ENCODE assay signal across 8 cellular contexts in the genomic region with DNA sequence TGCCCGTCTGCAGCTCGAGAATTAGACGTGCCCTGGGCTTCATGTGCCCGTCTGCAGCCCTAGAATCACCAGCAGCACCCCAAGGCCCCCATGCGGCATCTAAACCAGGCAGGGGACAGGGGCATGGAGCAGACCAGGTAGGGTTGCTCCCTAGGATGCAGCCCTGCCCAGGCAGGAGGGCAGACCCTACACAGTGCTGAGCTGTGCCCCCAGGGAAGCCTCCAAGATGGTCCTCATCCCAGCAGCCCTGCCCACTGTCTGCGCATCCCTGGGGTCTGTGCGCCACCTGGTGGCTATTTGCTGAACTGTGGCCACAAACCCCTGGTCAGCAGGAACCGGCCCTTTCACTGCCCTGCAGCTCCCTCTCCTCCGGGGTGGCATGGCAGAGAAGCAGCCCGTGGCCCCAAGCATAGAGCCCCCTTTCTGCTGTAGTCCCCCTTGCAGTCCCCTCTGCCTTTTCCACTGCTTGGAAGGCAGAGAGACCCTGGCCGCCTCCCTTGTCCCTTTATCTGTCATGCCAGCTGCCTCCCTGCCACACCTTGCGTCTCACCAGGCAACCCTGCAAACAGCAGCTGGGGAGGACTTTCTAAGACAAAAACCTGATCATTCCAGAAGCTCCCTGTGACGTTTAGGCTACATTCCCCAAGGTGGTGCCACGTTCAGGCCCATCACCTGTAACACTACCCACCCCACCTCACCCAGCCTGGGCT.
DNase-seq lines count a peak whose midpoint lies in the region; ATAC-seq and TF ChIP-seq lines count a peak whose summit lies in the region.

No MANE protein-coding gene starts in this region.

- H2AFZ ChIP-seq in OCI-LY1 (ENCODE audit: low read length) (no peak overlapping the region), neural progenitor cell (replicated peaks) (no peak overlapping the region)

- H3K4me1 ChIP-seq in OCI-LY1 (ENCODE audit: insufficient read depth, low read length, severe bottlenecking), result no peaks in the 10 kb centered on the region
- peaks cover 6% of the 10 kb centered on the region for H3K4me1 ChIP-seq in neural progenitor cell

- no peak for DNase-seq in AG04449 (ENCODE audit: low read depth, low spot score)
- peak; percentile 59 for DNase-seq in GM19240 (ENCODE audit: insufficient read length, low spot score)
- DNase-seq in activated T-cell treated with anti-CD3 and anti-CD28 coated beads, Interleukin-2, amount 50 U/mL, for 48 hours, result peak; percentile 78 to 81
- DNase-seq in fibroblast of mammary gland (ENCODE audit: low read depth), result peak; percentile 36
- peak; percentile 83 for DNase-seq in neural progenitor cell (ENCODE audit: low spot score)
- peak; percentile 20 for DNase-seq in stromal cell of bone marrow (ENCODE audit: low read depth)

- H3K36me3 ChIP-seq in OCI-LY1 (ENCODE audit: insufficient read depth, low read length), result no peaks in the 10 kb centered on the region
- H3K36me3 ChIP-seq in neural progenitor cell, result no peaks in the 10 kb centered on the region

- no peak overlapping the region for H3K4me3 Mint-ChIP-seq in neural progenitor cell

- H3K9me2 ChIP-seq in OCI-LY1 (ENCODE audit: low read depth, low read length), result no peaks in the 10 kb centered on the region

- H3K36me3 Mint-ChIP-seq in neural progenitor cell, result no peaks in the 10 kb centered on the region

- CTCF ChIA-PET in AG04449 (lab: Yijun Ruan, JAX), result interaction anchor here (0.7 to 17.8 kb wide), 54 partner anchors 9 to 886 kb away, joined by 3 to 1022 read pairs (median 4); a partner anchor contains a TSS

- no peaks in the 10 kb centered on the region for H3K9me3 Mint-ChIP-seq in neural progenitor cell

- H3K4me1 Mint-ChIP-seq in neural progenitor cell, result peaks cover 26% of the 10 kb centered on the region

- POLR2A ChIA-PET in AG04449 (lab: Yijun Ruan, JAX), result no interaction called here

- H3K27me3 ChIP-seq in OCI-LY1 (ENCODE audit: insufficient read depth, low read length), result peaks cover 6% of the 10 kb centered on the region; the same call in 1 of the 2 replicates
- peaks cover 72% of the 10 kb centered on the region for H3K27me3 ChIP-seq in neural progenitor cell

- H4K20me1 ChIP-seq in OCI-LY1 (ENCODE audit: insufficient read depth, low read length), result no peaks in the 10 kb centered on the region
- H4K20me1 ChIP-seq in neural progenitor cell (ENCODE audit: low read depth), result no peaks in the 10 kb centered on the region

- H3K27ac Mint-ChIP-seq in neural progenitor cell, result no peak overlapping the region

- H3K27ac ChIP-seq in OCI-LY1 (ENCODE audit: low read depth, low read length, poor library complexity, severe bottlenecking) (no peak overlapping the region), neural progenitor cell (no peak overlapping the region)

- TF ChIP-seq CTCF in AG04449 (IDR thresholded peaks at IDR 0.05; ENCODE audit: insufficient read depth, low read length, missing control alignments) (peak; percentile 94), OCI-LY1 (IDR thresholded peaks at IDR 0.05; ENCODE audit: low read length) (peak; percentile 85), fibroblast of mammary gland (conservative IDR thresholded peaks at IDR 0.05; ENCODE audit: control insufficient read depth, insufficient read depth, low read depth, low read length) (peak; percentile 86), neural progenitor cell (IDR thresholded peaks at IDR 0.05) (peak; percentile 91)

- H3K9ac ChIP-seq in OCI-LY1 (ENCODE audit: low read length) (no peak overlapping the region), neural progenitor cell (no peak overlapping the region)

- peaks cover 7% of the 10 kb centered on the region for H3K27me3 Mint-ChIP-seq in neural progenitor cell (ENCODE audit: insufficient read depth, low read depth)

- H3K4me3 ChIP-seq in AG04449 (ENCODE audit: low read depth, low read length), result no peak overlapping the region
- no peak overlapping the region for H3K4me3 ChIP-seq in OCI-LY1 (ENCODE audit: low read depth, low read length, poor library complexity, severe bottlenecking)
- no peak overlapping the region for H3K4me3 ChIP-seq in fibroblast of mammary gland (ENCODE audit: control insufficient read depth, low read depth, low read length)
- no peak overlapping the region for H3K4me3 ChIP-seq in neural progenitor cell

- no peaks in the 10 kb centered on the region for H3K79me2 ChIP-seq in OCI-LY1 (ENCODE audit: insufficient read depth, low read length)
- H3K79me2 ChIP-seq in neural progenitor cell (ENCODE audit: low read depth), result no peaks in the 10 kb centered on the region

- ATAC-seq in GM19455 (IDR thresholded peaks at IDR 0.05; ENCODE audit: unreplicated experiment), result no peak

- H3F3A ChIP-seq in OCI-LY1 (ENCODE audit: insufficient read depth, low read length), result no peaks in the 10 kb centered on the region
- peaks cover 13% of the 10 kb centered on the region for H3F3A ChIP-seq in neural progenitor cell (ENCODE audit: low read depth)

- H3K9me3 ChIP-seq in OCI-LY1 (ENCODE audit: low read length), result no peaks in the 10 kb centered on the region
- no peaks in the 10 kb centered on the region for H3K9me3 ChIP-seq in neural progenitor cell (ENCODE audit: low read depth)

- H3K4me2 ChIP-seq in OCI-LY1 (ENCODE audit: low read length), result no peak overlapping the region
- no peak overlapping the region for H3K4me2 ChIP-seq in neural progenitor cell
